30 cellular contexts compared by ENCODE assay signal in the genomic region with DNA sequence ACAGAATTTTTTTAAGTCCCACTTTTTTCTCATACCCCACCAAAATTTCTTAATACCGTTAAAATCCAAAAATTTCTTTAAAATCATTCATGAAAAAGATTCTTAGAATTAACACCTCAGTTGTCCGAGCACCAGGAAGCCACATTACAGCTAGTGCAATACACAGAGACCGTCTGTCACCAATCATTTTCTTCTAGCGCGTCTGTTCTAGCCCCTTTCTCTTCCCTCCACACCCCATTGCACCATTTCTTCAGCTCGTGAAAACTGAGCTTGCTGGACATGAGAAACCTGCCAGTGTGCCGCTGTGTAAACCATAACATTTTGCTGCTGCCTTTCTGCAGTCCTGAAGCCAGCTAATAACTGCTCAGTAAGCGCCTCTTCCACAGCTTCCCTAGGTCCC. TPM values are rescaled to one million over a fixed set of nuclear protein-coding genes. Genes with fewer than 3 reads are reported as not detected.
DNase-seq lines count a peak whose midpoint lies in the region; ATAC-seq and TF ChIP-seq lines count a peak whose summit lies in the region.
"Had no signal": no experiment of that assay in that cellular context is flagged by ENCODE, and none has a peak within 500 bp of the region (broad histone marks: within the 10 kb centered on the region; RNA-seq: fewer than 3 reads in every experiment).

No MANE protein-coding gene starts in this region.

- H3K4me3 ChIP-seq in CD8-positive, alpha-beta T cell (ENCODE audit: low read depth, low read length), result no peak overlapping the region
- H3K4me3 ChIP-seq: dorsolateral prefrontal cortex, esophagus squamous epithelium, heart right ventricle, prostate gland, sigmoid colon, SJSA1 had no signal

- H3K27me3 ChIP-seq in CD8-positive, alpha-beta T cell (ENCODE audit: insufficient read depth, low read length), result no peaks in the 10 kb centered on the region
- H3K27me3 ChIP-seq: brain microvascular endothelial cell, dorsolateral prefrontal cortex, esophagus squamous epithelium, foreskin keratinocyte, heart right ventricle, sigmoid colon, SJSA1 had no signal

- DNase-seq in activated T-cell treated with anti-CD3 and anti-CD28 coated beads, Interleukin-2, amount 50 U/mL, for 24 hours, result no peak
- no peak for DNase-seq in activated T-cell treated with anti-CD3 and anti-CD28 coated beads, Interleukin-2, amount 50 U/mL, for 1 hour
- peak in 1 of 7 experiments; percentile 43 for DNase-seq in CD8-positive, alpha-beta T cell
- no peak for DNase-seq in activated CD8-positive, alpha-beta T cell treated with anti-CD3 and anti-CD28 coated beads, Interleukin-2, amount 10 ng/mL, durations not matched to agents 7 days and 5 days
- DNase-seq in immature natural killer cell (no peak), iPS-NIHi7 (ENCODE audit: extremely low spot score) (no peak), globus pallidus (ENCODE audit: low spot score) (no peak), nucleus accumbens (lab: John Stamatoyannopoulos, UW) (no peak)
- DNase-seq: brain microvascular endothelial cell; dorsolateral prefrontal cortex; esophagus squamous epithelium; foreskin keratinocyte; heart right ventricle; KBM-7; kidney glomerular epithelial cell; NCI-H1092 treated with DMSO at 0.1 percent for 48 hours; NCI-H1694 treated with DMSO at 0.1 percent for 48 hours; NCI-H2171 treated with DMSO at 0.1 percent for 48 hours; NCI-H510A; occipital lobe; sigmoid colon; stimulated activated CD4-positive, alpha-beta T cell treated with anti-CD3 and anti-CD28 coated beads, Interleukin-12 subunit alpha, Interleukin-12 subunit beta, amount 100 ng/mL, for 4 hours; stimulated activated CD4-positive, alpha-beta T cell treated with anti-CD3 and anti-CD28 coated beads, Interleukin-2, amount 100 ng/mL, for 48 hours had no signal

- H3K9me3 Mint-ChIP-seq in activated T-cell treated with anti-CD3 and anti-CD28 coated beads, Interleukin-2, amount 50 U/mL, for 24 hours, result no peaks in the 10 kb centered on the region
- no peaks in the 10 kb centered on the region for H3K9me3 Mint-ChIP-seq in CD8-positive, alpha-beta T cell
- H3K9me3 Mint-ChIP-seq in activated CD8-positive, alpha-beta T cell treated with anti-CD3 and anti-CD28 coated beads, Interleukin-2, amount 10 ng/mL, durations not matched to agents 7 days and 5 days (ENCODE audit: insufficient read depth), result no peaks in the 10 kb centered on the region
- no peaks in the 10 kb centered on the region for H3K9me3 Mint-ChIP-seq in immature natural killer cell
- H3K9me3 Mint-ChIP-seq: mesothelial cell of epicardium had no signal

- H3K36me3 Mint-ChIP-seq in activated T-cell treated with anti-CD3 and anti-CD28 coated beads, Interleukin-2, amount 50 U/mL, for 24 hours (ENCODE audit: low read depth), result peaks cover 94% of the 10 kb centered on the region
- H3K36me3 Mint-ChIP-seq in CD8-positive, alpha-beta T cell, result peaks cover 68% of the 10 kb centered on the region
- H3K36me3 Mint-ChIP-seq in activated CD8-positive, alpha-beta T cell treated with anti-CD3 and anti-CD28 coated beads, Interleukin-2, amount 10 ng/mL, durations not matched to agents 7 days and 5 days (ENCODE audit: low read depth), result peaks cover 86% of the 10 kb centered on the region
- peaks cover 0 to 9% (median 4%) of the 10 kb centered on the region in 3 donors for H3K36me3 Mint-ChIP-seq in immature natural killer cell

- H3K4me1 Mint-ChIP-seq in activated T-cell treated with anti-CD3 and anti-CD28 coated beads, Interleukin-2, amount 50 U/mL, for 24 hours (ENCODE audit: low read depth), result peaks cover 75% of the 10 kb centered on the region
- peaks cover 86% of the 10 kb centered on the region for H3K4me1 Mint-ChIP-seq in CD8-positive, alpha-beta T cell (ENCODE audit: low read depth)
- peaks cover 75% of the 10 kb centered on the region for H3K4me1 Mint-ChIP-seq in activated CD8-positive, alpha-beta T cell treated with anti-CD3 and anti-CD28 coated beads, Interleukin-2, amount 10 ng/mL, durations not matched to agents 7 days and 5 days (ENCODE audit: low read depth)
- peaks cover 62 to 84% of the 10 kb centered on the region in 2 donors for H3K4me1 Mint-ChIP-seq in immature natural killer cell

- H3K9me3 ChIP-seq in CD8-positive, alpha-beta T cell (ENCODE audit: low read length), result no peaks in the 10 kb centered on the region
- H3K9me3 ChIP-seq: esophagus squamous epithelium, heart right ventricle, prostate gland, sigmoid colon, SJSA1 had no signal

- intact Hi-C loops in CD8-positive, alpha-beta T cell (cut with DNase I, micrococcal nuclease), result loop anchor here in 1 of 2 experiments (5.0 kb wide), 1 partner anchor 169 kb away; no protein-coding TSS in a partner anchor

- no peaks in the 10 kb centered on the region for H3K27me3 Mint-ChIP-seq in activated T-cell treated with anti-CD3 and anti-CD28 coated beads, Interleukin-2, amount 50 U/mL, for 24 hours
- no peaks in the 10 kb centered on the region for H3K27me3 Mint-ChIP-seq in CD8-positive, alpha-beta T cell (ENCODE audit: low read depth)
- no peaks in the 10 kb centered on the region for H3K27me3 Mint-ChIP-seq in activated CD8-positive, alpha-beta T cell treated with anti-CD3 and anti-CD28 coated beads, Interleukin-2, amount 10 ng/mL, durations not matched to agents 7 days and 5 days (ENCODE audit: low read depth)
- peaks cover 0 to 6% (median 0%) of the 10 kb centered on the region in 3 donors for H3K27me3 Mint-ChIP-seq in immature natural killer cell (ENCODE audit: low read depth in 3 of 3)
- H3K27me3 Mint-ChIP-seq: type B pancreatic cell had no signal

- H3K4me3 Mint-ChIP-seq in activated T-cell treated with anti-CD3 and anti-CD28 coated beads, Interleukin-2, amount 50 U/mL, for 24 hours, result peak overlapping the region; percentile 94
- H3K4me3 Mint-ChIP-seq in CD8-positive, alpha-beta T cell, result peak overlapping the region; percentile 69
- peak overlapping the region; percentile 61 for H3K4me3 Mint-ChIP-seq in activated CD8-positive, alpha-beta T cell treated with anti-CD3 and anti-CD28 coated beads, Interleukin-2, amount 10 ng/mL, durations not matched to agents 7 days and 5 days
- H3K4me3 Mint-ChIP-seq in immature natural killer cell, result peak overlapping the region; percentile 9 to 44 (median 27)
- H3K4me3 Mint-ChIP-seq: mesothelial cell of epicardium had no signal

- no peak overlapping the region for H3K27ac ChIP-seq in CD8-positive, alpha-beta T cell (ENCODE audit: low read depth, low read length)
- H3K27ac ChIP-seq: brain microvascular endothelial cell, dorsolateral prefrontal cortex, esophagus squamous epithelium, foreskin keratinocyte, heart right ventricle, prostate gland, RWPE1, sigmoid colon, SJSA1 had no signal

- H3K27ac Mint-ChIP-seq in activated T-cell treated with anti-CD3 and anti-CD28 coated beads, Interleukin-2, amount 50 U/mL, for 24 hours, result peak overlapping the region; percentile 82
- H3K27ac Mint-ChIP-seq in CD8-positive, alpha-beta T cell, result peak overlapping the region; percentile 61
- peak overlapping the region; percentile 83 for H3K27ac Mint-ChIP-seq in activated CD8-positive, alpha-beta T cell treated with anti-CD3 and anti-CD28 coated beads, Interleukin-2, amount 10 ng/mL, durations not matched to agents 7 days and 5 days
- H3K27ac Mint-ChIP-seq in immature natural killer cell, result peak overlapping the region in 4 of 6 donors; percentile 8 to 62 (median 34)
- H3K27ac Mint-ChIP-seq: type B pancreatic cell had no signal

- no peaks in the 10 kb centered on the region for H3K36me3 ChIP-seq in CD8-positive, alpha-beta T cell (ENCODE audit: insufficient read depth, low read length)
- H3K36me3 ChIP-seq: prostate gland had no signal

- no peak for TF ChIP-seq CTCF in CD8-positive, alpha-beta T cell (IDR thresholded peaks at IDR 0.05)

- H3K4me1 ChIP-seq in CD8-positive, alpha-beta T cell (ENCODE audit: insufficient read depth, low read length), result peaks cover 62% of the 10 kb centered on the region
- H3K4me1 ChIP-seq: prostate gland had no signal

- ATAC-seq in CD8-positive, alpha-beta T cell, result no peak
- no peak for ATAC-seq in activated CD8-positive, alpha-beta T cell treated with anti-CD3 and anti-CD28 coated beads, Interleukin-2, amount 10 ng/mL, durations not matched to agents 7 days and 5 days
- ATAC-seq: activated CD4-positive, CD25-positive, alpha-beta regulatory T cell treated with anti-CD3 and anti-CD28 coated beads, Interleukin-2, amount 50 U/mL, for 24 hours; foreskin keratinocyte; heart right ventricle had no signal

- POLR2A ChIA-PET in CD8-positive, alpha-beta T cell (lab: Charles Lee), result interaction anchor here (0.7 to 1.0 kb wide), 2 partner anchors 13 to 51 kb away, joined by 3 read pairs; no protein-coding TSS in a partner anchor
- POLR2A ChIA-PET in activated CD8-positive, alpha-beta T cell treated with anti-CD3 and anti-CD28 coated beads, Interleukin-2, amount 10 ng/mL, durations not matched to agents 7 days and 5 days (lab: Charles Lee), result interaction anchor here (0.6 to 1.5 kb wide), 5 partner anchors 10 to 169 kb away, joined by 3 to 6 read pairs (median 3); no protein-coding TSS in a partner anchor

- CTCF ChIA-PET in CD8-positive, alpha-beta T cell (lab: Charles Lee), result interaction anchor here (0.9 to 1.8 kb wide), 5 partner anchors 15 to 51 kb away, joined by 3 to 10 read pairs (median 4); no protein-coding TSS in a partner anchor
- CTCF ChIA-PET in activated CD8-positive, alpha-beta T cell treated with anti-CD3 and anti-CD28 coated beads, Interleukin-2, amount 10 ng/mL, durations not matched to agents 7 days and 5 days (lab: Charles Lee), result interaction anchor here (0.9 to 1.5 kb wide), 4 partner anchors 18 to 174 kb away, joined by 3 to 7 read pairs (median 3); no protein-coding TSS in a partner anchor

RNA-seq across cellular contexts. Expression of a gene that starts 5.0 kb away (rescaled TPM):
- total RNA-seq in CD8-positive, alpha-beta T cell, result 100 to 1,000 TPM; 169 to 174 TPM
- total RNA-seq in activated CD8-positive, alpha-beta T cell treated with anti-CD3 and anti-CD28 coated beads, Interleukin-2, amount 10 ng/mL, durations not matched to agents 7 days and 5 days, result 100 to 1,000 TPM; 261 to 271 TPM
- 10 to 100 TPM; 24.4 to 40.3 (median 24.9) TPM for polyA plus RNA-seq in immature natural killer cell

RNA-seq across cellular contexts. Expression of a gene that starts 39.4 kb away (rescaled TPM):
- not detected for total RNA-seq in CD8-positive, alpha-beta T cell
- not detected for total RNA-seq in activated CD8-positive, alpha-beta T cell treated with anti-CD3 and anti-CD28 coated beads, Interleukin-2, amount 10 ng/mL, durations not matched to agents 7 days and 5 days
- polyA plus RNA-seq in immature natural killer cell, result not detected
- total RNA-seq: foreskin keratinocyte, MCF 10A, sigmoid colon had no signal
- polyA plus RNA-seq: foreskin keratinocyte, heart right ventricle had no signal

Comparison
In these comparisons a context has a peak if more than half of its experiments do, and no peak if none do; other contexts are left out.
1. H3K4me3 Mint-ChIP-seq: peak in every context shown above with its lines; median percentile 94 in activated T-cell treated with anti-CD3 and anti-CD28 coated beads, Interleukin-2, amount 50 U/mL, for 24 hours; 69 in CD8-positive, alpha-beta T cell; 61 in activated CD8-positive, alpha-beta T cell treated with anti-CD3 and anti-CD28 coated beads, Interleukin-2, amount 10 ng/mL, durations not matched to agents 7 days and 5 days; 27 in immature natural killer cell.